ENCODE assay signal across 15 cellular contexts in the genomic region with DNA sequence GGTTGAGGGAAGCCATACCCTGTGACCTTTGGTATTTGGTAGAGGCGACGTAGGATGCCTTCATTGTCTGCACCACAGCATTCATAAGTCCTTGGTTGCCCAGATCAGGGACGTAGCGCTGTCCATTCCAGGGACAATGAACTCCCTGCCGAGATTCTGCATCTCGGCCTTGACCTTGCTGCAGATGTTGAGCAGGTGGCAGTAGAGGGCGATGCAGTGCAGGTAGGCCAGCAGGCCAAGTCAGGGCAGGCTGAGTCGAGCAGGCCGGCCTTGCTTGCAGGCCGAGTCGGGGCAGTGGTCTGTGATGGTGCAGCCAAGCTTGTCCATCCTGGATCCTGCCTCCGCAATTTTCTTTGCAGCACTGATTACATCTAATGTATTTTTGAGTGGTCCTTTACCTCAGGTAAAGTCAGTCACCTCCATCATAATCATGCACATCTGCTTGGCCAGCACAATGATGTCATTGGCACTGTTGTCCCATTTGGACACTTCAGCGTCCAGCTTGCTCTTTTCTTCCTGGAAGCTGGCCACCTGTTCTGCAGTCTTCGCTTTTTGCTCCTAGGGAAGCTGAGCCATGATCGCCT.
DNase-seq lines count a peak whose midpoint lies in the region; ATAC-seq, FAIRE-seq and TF ChIP-seq lines count a peak whose summit lies in the region.
"Had no signal": no experiment of that assay in that cellular context is flagged by ENCODE, and none has a peak within 500 bp of the region (broad histone marks: within the 10 kb centered on the region; RNA-seq: fewer than 3 reads in every experiment).

No MANE protein-coding gene starts in this region.

- peaks cover 0 to 6% of the 10 kb centered on the region in 2 donors for H3K27me3 Mint-ChIP-seq in natural killer cell (ENCODE audit: low read depth in 2 of 2)
- H3K27me3 Mint-ChIP-seq: activated naive CD8-positive, alpha-beta T cell treated with anti-CD3 and anti-CD28 coated beads, Interleukin-2, amount 50 U/mL, for 24 hours had no signal

- no peak overlapping the region for H3K9ac ChIP-seq in keratinocyte (ENCODE audit: control insufficient read depth, extremely low read depth, insufficient read depth, low read length)

- H3K27me3 ChIP-seq in keratinocyte (ENCODE audit: control insufficient read depth, extremely low read depth, insufficient read depth, low read length), result no peaks in the 10 kb centered on the region
- H3K27me3 ChIP-seq: dorsolateral prefrontal cortex, heart left ventricle, uterus had no signal

- DNase-seq in GM13976 (ENCODE audit: low spot score) (no peak), keratinocyte (ENCODE audit: low read depth, low spot score) (no peak), natural killer cell (no peak), anterior cingulate cortex (lab: John Stamatoyannopoulos, UW) (no peak)
- DNase-seq: activated naive CD8-positive, alpha-beta T cell treated with anti-CD3 and anti-CD28 coated beads, Interleukin-2, amount 50 U/mL, for 24 hours; heart left ventricle; MV-4-11; NCI-H510A; uterus had no signal

- no peak overlapping the region for H3K4me3 Mint-ChIP-seq in natural killer cell
- H3K4me3 Mint-ChIP-seq: activated naive CD8-positive, alpha-beta T cell treated with anti-CD3 and anti-CD28 coated beads, Interleukin-2, amount 50 U/mL, for 24 hours had no signal

- in situ Hi-C loops in GM13976 (cut with MboI; ENCODE audit: low sequenced_read_pairs, unreplicated experiment), result no loop called here

- intact Hi-C loops in natural killer cell (cut with micrococcal nuclease), result no loop called here

- no peaks in the 10 kb centered on the region for H3K36me3 ChIP-seq in keratinocyte (ENCODE audit: control insufficient read depth in 2 of 2, extremely low read depth in 1 of 2, insufficient read depth in 2 of 2, low read length in 2 of 2)
- H3K36me3 ChIP-seq: heart left ventricle, uterus had no signal

- no peak overlapping the region for H3K4me3 ChIP-seq in keratinocyte (ENCODE audit: control insufficient read depth in 2 of 3, extremely low read depth in 1 of 3, insufficient read depth in 2 of 3, low read depth in 1 of 3, low read length in 3 of 3)
- H3K4me3 ChIP-seq: dorsolateral prefrontal cortex, heart left ventricle, uterus had no signal

- H3K79me2 ChIP-seq in keratinocyte (ENCODE audit: control insufficient read depth, insufficient read depth, low read length), result no peaks in the 10 kb centered on the region

- dilution Hi-C loops in keratinocyte (cut with MboI; ENCODE audit: extremely low pct_ligation_motif_present, low sequenced_read_pairs), result no loop called here

- no peak overlapping the region for H3K27ac ChIP-seq in C4-2B
- H3K27ac ChIP-seq in keratinocyte (ENCODE audit: control insufficient read depth, insufficient read depth, low read length), result no peak overlapping the region
- H3K27ac ChIP-seq: uterus had no signal

- H3K9me3 ChIP-seq in keratinocyte (ENCODE audit: control insufficient read depth, low read depth, low read length), result no peaks in the 10 kb centered on the region
- H3K9me3 ChIP-seq: heart left ventricle, uterus had no signal

- no peak overlapping the region for H3K4me2 ChIP-seq in keratinocyte (ENCODE audit: control insufficient read depth, extremely low read depth, insufficient read depth, low read depth, low read length)

- no peaks in the 10 kb centered on the region for H3K4me1 ChIP-seq in keratinocyte (ENCODE audit: control insufficient read depth, extremely low read depth, insufficient read depth, low read length)
- H3K4me1 ChIP-seq: uterus had no signal

- H3K9me1 ChIP-seq in keratinocyte (ENCODE audit: control insufficient read depth, extremely low read depth, insufficient read depth, low read length), result no peaks in the 10 kb centered on the region

- peak; percentile 39; the same call in 1 of the 3 replicates for ATAC-seq in SK-N-SH treated with all-trans-retinoic acid at 6 μM for 48 hours
- no peak for ATAC-seq in natural killer cell
- ATAC-seq in HG03521 (IDR thresholded peaks at IDR 0.05; ENCODE audit: unreplicated experiment), result no peak
- ATAC-seq in HG03354 (IDR thresholded peaks at IDR 0.05; ENCODE audit: poor library complexity, severe bottlenecking, unreplicated experiment), result no peak
- ATAC-seq: activated naive CD8-positive, alpha-beta T cell treated with anti-CD3 and anti-CD28 coated beads, Interleukin-2, amount 50 U/mL, for 24 hours had no signal

- no peak overlapping the region for H2AFZ ChIP-seq in keratinocyte (ENCODE audit: control insufficient read depth, low read length)

- no peaks in the 10 kb centered on the region for H3K4me1 Mint-ChIP-seq in natural killer cell
- H3K4me1 Mint-ChIP-seq: activated naive CD8-positive, alpha-beta T cell treated with anti-CD3 and anti-CD28 coated beads, Interleukin-2, amount 50 U/mL, for 24 hours had no signal

- H3K9me3 Mint-ChIP-seq in natural killer cell, result no peaks in the 10 kb centered on the region
- H3K9me3 Mint-ChIP-seq: activated naive CD8-positive, alpha-beta T cell treated with anti-CD3 and anti-CD28 coated beads, Interleukin-2, amount 50 U/mL, for 24 hours had no signal

- peak; percentile 34 for TF ChIP-seq CTCF in C4-2B (conservative IDR thresholded peaks at IDR 0.05)
- peak; percentile 32 for TF ChIP-seq CTCF in GM13976 (IDR thresholded peaks at IDR 0.05; ENCODE audit: borderline replicate concordance, control extremely low read depth, extremely low read depth, insufficient read depth, missing control alignments)
- peak in 2 of 3 experiments; percentile 37 to 70 for TF ChIP-seq CTCF in keratinocyte (optimal IDR thresholded peaks at IDR 0.05 in 1 of 3, IDR thresholded peaks at IDR 0.05 in 1 of 3, conservative IDR thresholded peaks at IDR 0.05 in 1 of 3; ENCODE audit: extremely low read depth in 1 of 3, insufficient read depth in 2 of 3, low read length in 3 of 3)
- no peak for TF ChIP-seq CTCF in natural killer cell (IDR thresholded peaks at IDR 0.05)

- no peak overlapping the region for H3K27ac Mint-ChIP-seq in natural killer cell
- H3K27ac Mint-ChIP-seq: activated naive CD8-positive, alpha-beta T cell treated with anti-CD3 and anti-CD28 coated beads, Interleukin-2, amount 50 U/mL, for 24 hours had no signal

- no peaks in the 10 kb centered on the region for H3K36me3 Mint-ChIP-seq in natural killer cell

- H4K20me1 ChIP-seq in keratinocyte (ENCODE audit: control insufficient read depth, extremely low read depth, insufficient read depth, low read length), result no peaks in the 10 kb centered on the region

- FAIRE-seq in keratinocyte (lab: Jason Lieb, UNC), result no peak
- FAIRE-seq: GM12891 had no signal

TF ChIP-seq in SK-N-SH treated with all-trans-retinoic acid at 6 μM for 48 hours, 23 proteins besides CTCF, POLR2A, EP300 and RAD21:
- no peak for TF ChIP-seq TCF4 (CRISPR knock-in tag; IDR thresholded peaks at IDR 0.05; ENCODE audit: borderline replicate concordance)
